17 cellular contexts compared by ENCODE assay signal in the genomic region with DNA sequence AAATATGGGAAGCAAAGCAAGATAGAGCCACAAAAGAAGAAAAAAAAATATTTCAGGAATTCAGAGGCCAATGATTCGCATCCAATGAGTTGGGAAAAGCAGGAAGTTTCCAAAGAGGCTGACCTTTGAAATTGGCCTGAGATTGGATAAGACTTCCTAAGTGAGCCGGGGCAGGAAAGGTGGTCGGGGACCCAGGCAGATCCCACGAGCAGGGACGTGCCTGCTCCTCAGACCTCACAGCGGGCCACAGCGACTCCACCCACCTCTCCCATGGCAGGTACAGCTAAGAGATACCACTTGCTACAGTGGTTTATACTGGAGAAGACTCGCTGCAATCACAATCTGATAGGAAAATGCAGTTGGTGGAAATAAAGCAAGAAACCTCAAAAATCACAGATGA.
DNase-seq lines count a peak whose midpoint lies in the region; ATAC-seq and TF ChIP-seq lines count a peak whose summit lies in the region.
"Had no signal": no experiment of that assay in that cellular context is flagged by ENCODE, and none has a peak within 500 bp of the region (broad histone marks: within the 10 kb centered on the region; RNA-seq: fewer than 3 reads in every experiment).

No MANE protein-coding gene starts in this region.

- TF ChIP-seq CTCF in right atrium auricular region (IDR thresholded peaks at IDR 0.05) (no peak), endodermal cell (conservative IDR thresholded peaks at IDR 0.05) (no peak), lung (IDR thresholded peaks at IDR 0.05; ENCODE audit: control extremely low read depth, extremely low read depth) (no peak), osteocyte (IDR thresholded peaks at IDR 0.05) (no peak), A673 (conservative IDR thresholded peaks at IDR 0.05; ENCODE audit: low read depth, low read length) (no peak)

- intact Hi-C loops in left cardiac atrium (cut with DNase I) (loop anchor here in 1 of 2 donors (10.0 kb wide), 1 partner anchor 368 kb away; no protein-coding TSS in a partner anchor), A673 (cut with micrococcal nuclease; ENCODE audit: unreplicated experiment) (loop anchor here (5.0 kb wide), 1 partner anchor 370 kb away; no protein-coding TSS in a partner anchor)

- 79 to 83% methylated on average over 4 to 8 of the region's 8 CpGs for WGBS in endodermal cell (ENCODE audit: insufficient coverage in 1 of 2, insufficient read length in 1 of 2), 2 experiments
- WGBS in lung, 2 donors: 45 to 48% methylated on average over 8 of the region's 8 CpGs

- H3K36me3 Mint-ChIP-seq in endodermal cell (ENCODE audit: low read depth) (no peaks in the 10 kb centered on the region), osteocyte (ENCODE audit: unreplicated experiment) (no peaks in the 10 kb centered on the region)
- H3K36me3 Mint-ChIP-seq: CD8-positive, alpha-beta T cell had no signal

- no peak for ATAC-seq in left cardiac atrium
- ATAC-seq in lung (ENCODE audit: insufficient read depth, low FRiP score): no peak
- ATAC-seq in GM18907 (IDR thresholded peaks at IDR 0.05; ENCODE audit: unreplicated experiment): no peak
- ATAC-seq: A549; CD8-positive, alpha-beta T cell; HCT116 had no signal

- H3K27me3 Mint-ChIP-seq in endodermal cell (ENCODE audit: insufficient read depth) (peaks cover 9% of the 10 kb centered on the region), osteocyte (ENCODE audit: unreplicated experiment) (no peaks in the 10 kb centered on the region)

- no peaks in the 10 kb centered on the region for H3K9me3 Mint-ChIP-seq in endodermal cell
- H3K9me3 Mint-ChIP-seq in osteocyte (ENCODE audit: unreplicated experiment): no peaks in the 10 kb centered on the region
- H3K9me3 Mint-ChIP-seq: CD8-positive, alpha-beta T cell had no signal

- H3K27ac Mint-ChIP-seq in endodermal cell (no peak overlapping the region), osteocyte (ENCODE audit: unreplicated experiment) (no peak overlapping the region)
- H3K27ac Mint-ChIP-seq: CD8-positive, alpha-beta T cell had no signal

- H3K27me3 ChIP-seq in right atrium auricular region (no peaks in the 10 kb centered on the region), endodermal cell (ENCODE audit: control insufficient read depth, insufficient read depth, low read length, poor library complexity, severe bottlenecking) (no peaks in the 10 kb centered on the region), lung (ENCODE audit: control insufficient read depth, insufficient read depth) (no peaks in the 10 kb centered on the region), A673 (replicated peaks; ENCODE audit: insufficient read depth, low read depth, low read length, poor library complexity) (peaks cover 44% of the 10 kb centered on the region)

- peaks cover 5% of the 10 kb centered on the region for H3K4me1 Mint-ChIP-seq in endodermal cell
- H3K4me1 Mint-ChIP-seq in osteocyte (ENCODE audit: unreplicated experiment): no peaks in the 10 kb centered on the region

- POLR2A ChIA-PET in A673 (lab: Charles Lee; ENCODE audit: low non-redundant PET): no interaction called here

- H3K4me3 ChIP-seq in right atrium auricular region: no peak overlapping the region
- H3K4me3 ChIP-seq in endodermal cell (ENCODE audit: low read length): no peak overlapping the region
- H3K4me3 ChIP-seq in lung: no peak overlapping the region
- no peak overlapping the region for H3K4me3 ChIP-seq in A673 (ENCODE audit: low read depth, low read length, poor library complexity, severe bottlenecking)
- H3K4me3 ChIP-seq: A549 had no signal

- H3K4me1 ChIP-seq in right atrium auricular region (no peaks in the 10 kb centered on the region), endodermal cell (ENCODE audit: control insufficient read depth, insufficient read depth, low read length) (no peaks in the 10 kb centered on the region), lung (ENCODE audit: control insufficient read depth in 2 of 2, insufficient read depth in 2 of 2, low read length in 2 of 2) (no peaks in the 10 kb centered on the region), A673 (ENCODE audit: insufficient read depth, low read length, poor library complexity, severe bottlenecking) (no peaks in the 10 kb centered on the region)
- H3K4me1 ChIP-seq: A549, Caco-2 had no signal

- CTCF ChIA-PET in A673 (lab: Charles Lee): no interaction called here

- DNase-seq in right atrium auricular region (ENCODE audit: low spot score) (peak; percentile 34), left cardiac atrium (no peak), endodermal cell (peak; percentile 46), lung (ENCODE audit: low spot score) (peak; percentile 14), osteocyte (ENCODE audit: extremely low spot score, unreplicated experiment) (peak; percentile 53), NCI-H510A treated with DMSO at 0.1 percent for 48 hours (lab: John Stamatoyannopoulos, UW) (no peak), A673 (ENCODE audit: low spot score) (no peak)
- DNase-seq: 8988T; C1 segment of cervical spinal cord; Caco-2; CD8-positive, alpha-beta T cell; DMS153; DND-41; H7 had no signal

- H3K36me3 ChIP-seq in right atrium auricular region (no peaks in the 10 kb centered on the region), endodermal cell (ENCODE audit: control insufficient read depth, insufficient read depth, low read length) (no peaks in the 10 kb centered on the region), lung (ENCODE audit: control insufficient read depth in 2 of 2, insufficient read depth in 2 of 2, low read length in 2 of 2) (no peaks in the 10 kb centered on the region), A673 (ENCODE audit: insufficient read depth, low read length, poor library complexity, severe bottlenecking) (no peaks in the 10 kb centered on the region)

- no peak overlapping the region for H3K9ac ChIP-seq in endodermal cell (ENCODE audit: extremely low read depth, low read length, poor library complexity, severe bottlenecking)

- H3K9me3 ChIP-seq in right atrium auricular region: no peaks in the 10 kb centered on the region
- no peaks in the 10 kb centered on the region for H3K9me3 ChIP-seq in endodermal cell (ENCODE audit: control insufficient read depth, low read length)
- H3K9me3 ChIP-seq in lung (ENCODE audit: control insufficient read depth in 2 of 2, insufficient read depth in 1 of 2, low read length in 1 of 2): no peaks in the 10 kb centered on the region
- no peaks in the 10 kb centered on the region for H3K9me3 ChIP-seq in A673 (ENCODE audit: low read depth, low read length, poor library complexity, severe bottlenecking)
- H3K9me3 ChIP-seq: A549, Caco-2 had no signal

- no peak overlapping the region for H3K4me3 Mint-ChIP-seq in endodermal cell
- H3K4me3 Mint-ChIP-seq in osteocyte (ENCODE audit: unreplicated experiment): no peak overlapping the region
- H3K4me3 Mint-ChIP-seq: CD8-positive, alpha-beta T cell had no signal

- BruUV-seq in A673 (replicated peaks; lab: Mats Ljungman, UMichigan): no TSS peak

- H3K27ac ChIP-seq in right atrium auricular region: no peak overlapping the region
- no peak overlapping the region for H3K27ac ChIP-seq in endodermal cell (ENCODE audit: low read depth, low read length)
- H3K27ac ChIP-seq in lung (ENCODE audit: low read depth in 1 of 2, low read length in 1 of 2): no peak overlapping the region
- no peak overlapping the region for H3K27ac ChIP-seq in A673 (ENCODE audit: low read depth, low read length, poor library complexity, severe bottlenecking)
- H3K27ac ChIP-seq: A549 had no signal

Comparison
In these comparisons a context has a peak if more than half of its experiments do, and no peak if none do; other contexts are left out.
1. DNase-seq: peak in right atrium auricular region (single experiment), endodermal cell (single experiment), lung (single experiment) and osteocyte (single experiment); none in left cardiac atrium (single experiment), NCI-H510A treated with DMSO at 0.1 percent for 48 hours (single experiment) and A673 (single experiment).